ENCODE assay signal across 8 cellular contexts in the genomic region with DNA sequence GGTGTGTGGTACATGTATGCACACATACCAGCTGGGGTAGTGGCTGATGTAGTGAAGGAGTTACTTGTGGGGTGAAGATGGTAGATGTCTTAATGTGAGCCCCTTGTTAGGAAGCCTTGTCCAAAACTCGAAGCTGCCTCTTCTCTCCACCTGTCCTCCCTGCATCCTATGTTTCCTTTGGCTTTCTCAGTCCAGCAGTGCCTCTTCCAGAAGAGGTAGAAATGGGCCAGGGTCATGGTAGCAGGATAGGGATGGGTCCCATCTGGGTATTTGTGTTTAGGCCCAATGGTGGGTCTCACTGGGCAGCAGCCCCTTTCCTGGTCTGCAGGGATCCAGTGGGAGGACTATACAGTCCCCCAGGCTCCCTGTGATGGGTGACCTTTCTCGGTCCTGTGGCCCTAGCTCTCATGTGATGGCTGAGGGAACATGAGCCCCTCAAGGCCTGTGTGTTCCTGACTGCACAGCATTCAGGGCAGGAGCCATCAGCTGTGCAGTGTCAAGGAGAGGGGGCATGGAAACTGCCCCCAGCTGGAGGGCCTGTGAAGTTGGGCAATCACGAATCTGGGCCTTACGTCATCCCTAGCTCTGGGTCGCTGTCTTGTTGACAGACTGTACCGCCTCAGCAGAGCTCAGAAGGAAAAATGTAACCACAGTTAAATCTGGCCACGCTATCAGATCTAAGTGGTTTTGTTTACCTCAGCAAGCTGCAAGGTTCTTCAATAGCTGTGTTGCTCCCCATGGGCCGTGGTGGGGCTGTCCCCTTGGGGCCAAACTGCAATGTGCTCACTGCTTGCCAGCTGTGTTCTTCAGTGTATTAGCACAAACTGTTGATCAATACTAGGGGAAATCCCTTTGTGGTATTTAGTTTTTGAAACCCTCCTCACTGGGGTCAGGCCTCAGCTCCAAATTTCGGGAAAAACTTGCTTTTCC.
DNase-seq lines count a peak whose midpoint lies in the region; ATAC-seq, FAIRE-seq and TF ChIP-seq lines count a peak whose summit lies in the region.

No MANE protein-coding gene starts in this region.

- ATAC-seq in GM18867 (IDR thresholded peaks at IDR 0.05; ENCODE audit: unreplicated experiment) (peak; percentile 78), HG03095 (IDR thresholded peaks at IDR 0.05; ENCODE audit: unreplicated experiment) (peak; percentile 60)

- peak; percentile 5 to 16 for DNase-seq in activated CD4-positive, alpha-beta T cell treated with anti-CD3 and anti-CD28 coated beads, Interleukin-2, amount 50 U/mL, for 48 hours
- peak; percentile 85 for DNase-seq in non-pigmented ciliary epithelial cell (ENCODE audit: low read depth)
- DNase-seq in GOT3 (lab: John Stamatoyannopoulos, UW), result no peak
- no peak for DNase-seq in H54 (ENCODE audit: insufficient read length, low spot score)
- no peak for DNase-seq in RPMI8226
- no peak for DNase-seq in OCI-M2 (lab: John Stamatoyannopoulos, UW; ENCODE audit: unreplicated experiment)

- no peak for TF ChIP-seq POLR2A in H54 (IDR thresholded peaks at IDR 0.05; ENCODE audit: low read depth, low read length)

- no peak for FAIRE-seq in H54 (lab: Jason Lieb, UNC)

Comparison
In these comparisons a context has a peak if more than half of its experiments do, and no peak if none do; other contexts are left out.
1. DNase-seq: peak in activated CD4-positive, alpha-beta T cell treated with anti-CD3 and anti-CD28 coated beads, Interleukin-2, amount 50 U/mL, for 48 hours (2 of 2) and non-pigmented ciliary epithelial cell (single experiment); none in GOT3 (single experiment), H54 (single experiment), RPMI8226 (single experiment) and OCI-M2 (single experiment).